1 cellular context compared by ENCODE assay signal in the genomic region with DNA sequence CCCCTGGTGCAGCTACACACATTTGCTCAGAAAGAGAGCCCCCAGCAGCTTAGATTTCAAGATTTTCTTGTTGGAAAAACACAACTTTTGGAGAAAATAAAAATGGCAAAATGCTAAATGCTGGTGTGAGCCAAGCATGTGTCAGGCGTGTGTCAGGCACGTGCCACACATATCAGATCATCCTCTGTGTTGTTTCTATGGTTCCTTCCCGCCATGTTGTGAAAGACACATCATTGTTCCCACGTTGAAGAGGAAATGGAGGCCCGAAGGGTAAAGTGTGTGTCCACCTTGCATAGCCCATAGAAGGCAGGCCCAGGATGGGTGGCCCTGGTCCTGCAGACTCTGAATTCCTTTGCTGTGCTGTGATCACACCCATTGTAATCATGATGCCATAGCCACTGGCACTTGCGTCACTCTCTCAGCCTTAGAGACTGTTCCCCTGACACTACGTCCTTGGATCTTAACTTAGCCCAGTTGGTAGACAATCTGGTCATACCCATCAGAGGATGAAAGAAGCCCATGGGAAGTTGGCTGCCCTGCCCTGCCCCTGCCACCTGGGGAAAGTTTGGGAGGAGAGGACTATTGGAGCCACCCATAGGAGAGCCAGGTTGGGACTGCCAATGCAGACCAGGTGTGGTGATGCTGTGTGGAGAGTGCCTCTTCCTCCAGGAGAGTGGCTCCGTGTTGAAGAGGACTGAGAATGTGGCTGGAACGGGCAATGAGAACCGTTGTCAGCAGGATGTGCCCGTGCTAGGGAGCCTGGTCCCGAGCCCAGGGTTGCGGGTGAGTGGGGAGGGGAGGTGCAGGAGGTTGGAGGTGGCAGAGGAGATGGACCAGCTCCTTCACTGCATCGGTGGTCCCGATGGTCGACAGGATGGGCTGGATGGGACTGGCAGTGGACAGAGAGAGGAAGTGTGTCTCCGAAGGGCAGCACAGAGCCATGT.
TF ChIP-seq lines count a peak whose summit lies in the region.

No MANE protein-coding gene starts in this region.

TF ChIP-seq in HepG2, 621 proteins besides CTCF, POLR2A, EP300 and RAD21:
- TF ChIP-seq, protein P1, sequence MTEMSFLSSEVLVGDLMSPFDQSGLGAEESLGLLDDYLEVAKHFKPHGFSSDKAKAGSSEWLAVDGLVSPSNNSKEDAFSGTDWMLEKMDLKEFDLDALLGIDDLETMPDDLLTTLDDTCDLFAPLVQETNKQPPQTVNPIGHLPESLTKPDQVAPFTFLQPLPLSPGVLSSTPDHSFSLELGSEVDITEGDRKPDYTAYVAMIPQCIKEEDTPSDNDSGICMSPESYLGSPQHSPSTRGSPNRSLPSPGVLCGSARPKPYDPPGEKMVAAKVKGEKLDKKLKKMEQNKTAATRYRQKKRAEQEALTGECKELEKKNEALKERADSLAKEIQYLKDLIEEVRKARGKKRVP (CRISPR knock-in tag; IDR thresholded peaks at IDR 0.05): 0 out of 4 replicates have a peak, but pooled peaks of 1 of the 2 experiments have one; percentile 30
- TF ChIP-seq, protein P2, sequence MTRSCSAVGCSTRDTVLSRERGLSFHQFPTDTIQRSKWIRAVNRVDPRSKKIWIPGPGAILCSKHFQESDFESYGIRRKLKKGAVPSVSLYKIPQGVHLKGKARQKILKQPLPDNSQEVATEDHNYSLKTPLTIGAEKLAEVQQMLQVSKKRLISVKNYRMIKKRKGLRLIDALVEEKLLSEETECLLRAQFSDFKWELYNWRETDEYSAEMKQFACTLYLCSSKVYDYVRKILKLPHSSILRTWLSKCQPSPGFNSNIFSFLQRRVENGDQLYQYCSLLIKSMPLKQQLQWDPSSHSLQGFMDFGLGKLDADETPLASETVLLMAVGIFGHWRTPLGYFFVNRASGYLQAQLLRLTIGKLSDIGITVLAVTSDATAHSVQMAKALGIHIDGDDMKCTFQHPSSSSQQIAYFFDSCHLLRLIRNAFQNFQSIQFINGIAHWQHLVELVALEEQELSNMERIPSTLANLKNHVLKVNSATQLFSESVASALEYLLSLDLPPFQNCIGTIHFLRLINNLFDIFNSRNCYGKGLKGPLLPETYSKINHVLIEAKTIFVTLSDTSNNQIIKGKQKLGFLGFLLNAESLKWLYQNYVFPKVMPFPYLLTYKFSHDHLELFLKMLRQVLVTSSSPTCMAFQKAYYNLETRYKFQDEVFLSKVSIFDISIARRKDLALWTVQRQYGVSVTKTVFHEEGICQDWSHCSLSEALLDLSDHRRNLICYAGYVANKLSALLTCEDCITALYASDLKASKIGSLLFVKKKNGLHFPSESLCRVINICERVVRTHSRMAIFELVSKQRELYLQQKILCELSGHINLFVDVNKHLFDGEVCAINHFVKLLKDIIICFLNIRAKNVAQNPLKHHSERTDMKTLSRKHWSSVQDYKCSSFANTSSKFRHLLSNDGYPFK (CRISPR knock-in tag; IDR thresholded peaks at IDR 0.05; ENCODE audit: borderline replicate concordance): no peak
- TF ChIP-seq, protein P3, sequence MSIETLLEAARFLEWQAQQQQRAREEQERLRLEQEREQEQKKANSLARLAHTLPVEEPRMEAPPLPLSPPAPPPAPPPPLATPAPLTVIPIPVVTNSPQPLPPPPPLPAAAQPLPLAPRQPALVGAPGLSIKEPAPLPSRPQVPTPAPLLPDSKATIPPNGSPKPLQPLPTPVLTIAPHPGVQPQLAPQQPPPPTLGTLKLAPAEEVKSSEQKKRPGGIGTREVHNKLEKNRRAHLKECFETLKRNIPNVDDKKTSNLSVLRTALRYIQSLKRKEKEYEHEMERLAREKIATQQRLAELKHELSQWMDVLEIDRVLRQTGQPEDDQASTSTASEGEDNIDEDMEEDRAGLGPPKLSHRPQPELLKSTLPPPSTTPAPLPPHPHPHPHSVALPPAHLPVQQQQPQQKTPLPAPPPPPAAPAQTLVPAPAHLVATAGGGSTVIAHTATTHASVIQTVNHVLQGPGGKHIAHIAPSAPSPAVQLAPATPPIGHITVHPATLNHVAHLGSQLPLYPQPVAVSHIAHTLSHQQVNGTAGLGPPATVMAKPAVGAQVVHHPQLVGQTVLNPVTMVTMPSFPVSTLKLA (IDR thresholded peaks at IDR 0.05): peak; percentile 5; the same call in 1 of the 2 replicates
- TF ChIP-seq MAFF (IDR thresholded peaks at IDR 0.05; ENCODE audit: low read depth, low read length) (no peak), FOSL1 (CRISPR knock-in tag; IDR thresholded peaks at IDR 0.05; ENCODE audit: borderline replicate concordance) (no peak)
